8 cellular contexts compared by ENCODE assay signal in the genomic region with DNA sequence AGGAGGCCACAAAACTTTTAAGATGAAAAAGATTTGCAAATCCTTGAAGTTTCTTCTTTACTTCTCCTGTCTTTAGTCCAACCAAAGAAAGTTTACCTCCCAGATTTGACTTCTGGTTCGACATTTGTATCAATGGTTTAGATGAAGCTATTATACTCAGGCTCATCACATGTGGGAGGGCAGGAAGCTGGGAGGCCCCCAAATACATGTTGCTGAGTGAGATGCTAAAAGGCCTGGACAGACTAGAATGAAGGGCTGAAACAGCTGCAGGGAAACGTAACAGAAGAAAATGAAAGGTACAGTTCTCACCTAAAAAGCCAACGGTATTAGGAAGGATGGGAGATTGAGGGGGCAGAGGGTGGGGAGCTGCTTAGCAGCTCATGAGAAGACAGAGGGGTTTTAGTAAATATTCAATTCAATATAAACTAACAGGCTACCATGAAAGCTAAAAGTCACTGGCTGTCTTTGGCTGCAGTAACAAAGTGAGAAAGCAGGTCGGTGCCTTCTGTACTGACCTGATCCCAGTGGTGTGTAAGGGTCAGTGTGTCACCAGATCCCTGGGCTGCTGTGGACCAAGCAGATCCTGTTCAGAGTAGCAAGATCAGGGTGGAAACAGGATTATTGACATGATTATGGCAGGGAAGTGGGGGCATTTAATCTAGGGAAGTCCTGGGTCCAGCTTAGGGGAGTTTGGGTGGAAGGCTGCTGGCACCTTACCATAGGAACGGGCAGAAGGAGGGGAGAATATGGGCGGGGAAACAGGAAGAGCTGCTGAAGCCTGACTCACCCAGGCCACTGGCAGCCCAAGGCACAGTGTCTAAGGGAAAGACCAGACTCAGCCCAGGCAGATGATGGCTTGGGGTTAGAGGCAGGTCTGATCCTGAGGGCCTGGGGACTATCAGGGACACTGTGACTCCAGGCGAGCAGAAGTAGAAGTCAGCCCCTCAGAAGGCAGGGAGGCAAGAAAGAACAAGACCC.
A peak's percentile ranks its signal among the peaks of the same experiment; 100 is the strongest.
DNase-seq lines count a peak whose midpoint lies in the region; ATAC-seq and TF ChIP-seq lines count a peak whose summit lies in the region.

No MANE protein-coding gene starts in this region.

- peaks cover 78% of the 10 kb centered on the region for H3K4me1 Mint-ChIP-seq in neural progenitor cell
- peaks cover 0 to 5% of the 10 kb centered on the region in 2 donors for H3K4me1 Mint-ChIP-seq in immature natural killer cell
- H3K4me1 Mint-ChIP-seq in glutamatergic neuron (ENCODE audit: low read depth, unreplicated experiment) = peaks cover 29% of the 10 kb centered on the region

- H3K27me3 ChIP-seq in Karpas-422 (ENCODE audit: low read length) = no peaks in the 10 kb centered on the region
- peaks cover 17% of the 10 kb centered on the region for H3K27me3 ChIP-seq in brain microvascular endothelial cell (replicated peaks)
- H3K27me3 ChIP-seq in neural progenitor cell = no peaks in the 10 kb centered on the region

- H3K4me3 ChIP-seq in Karpas-422 (ENCODE audit: low read length) (no peak overlapping the region), brain microvascular endothelial cell (ENCODE audit: low read depth, low read length) (no peak overlapping the region), neural progenitor cell (no peak overlapping the region)

- no peaks in the 10 kb centered on the region for H3K36me3 Mint-ChIP-seq in neural progenitor cell
- H3K36me3 Mint-ChIP-seq in immature natural killer cell = no peaks in the 10 kb centered on the region
- no peaks in the 10 kb centered on the region for H3K36me3 Mint-ChIP-seq in glutamatergic neuron (ENCODE audit: unreplicated experiment)

- no peaks in the 10 kb centered on the region for H4K20me1 ChIP-seq in Karpas-422 (ENCODE audit: insufficient read depth, low read depth, low read length)
- peaks cover 6% of the 10 kb centered on the region for H4K20me1 ChIP-seq in neural progenitor cell (ENCODE audit: low read depth)

- peaks cover 3% of the 10 kb centered on the region for H3F3A ChIP-seq in neural progenitor cell (ENCODE audit: low read depth)

- H3K36me3 ChIP-seq in Karpas-422 (ENCODE audit: insufficient read depth, low read length) = no peaks in the 10 kb centered on the region
- H3K36me3 ChIP-seq in brain microvascular endothelial cell (replicated peaks) = no peaks in the 10 kb centered on the region
- no peaks in the 10 kb centered on the region for H3K36me3 ChIP-seq in neural progenitor cell

- H3K9ac ChIP-seq in Karpas-422 (ENCODE audit: low read length) = peak overlapping the region; percentile 15
- H3K9ac ChIP-seq in neural progenitor cell = no peak overlapping the region

- in situ Hi-C loops in brain microvascular endothelial cell (cut with HindIII; ENCODE audit: low pct_ligation_motif_present, low sequenced_read_pairs) = no loop called here

- no peaks in the 10 kb centered on the region for H3K9me2 ChIP-seq in Karpas-422 (replicated peaks; ENCODE audit: insufficient read depth, low read length)

- no peak for ATAC-seq in HG02938 (IDR thresholded peaks at IDR 0.05; ENCODE audit: unreplicated experiment)

- H3K4me1 ChIP-seq in Karpas-422 (ENCODE audit: low read length) (peaks cover 68% of the 10 kb centered on the region), neural progenitor cell (peaks cover 48% of the 10 kb centered on the region)

- peaks cover 9% of the 10 kb centered on the region for H3K27me3 Mint-ChIP-seq in neural progenitor cell (ENCODE audit: insufficient read depth, low read depth)
- peaks cover under 1 to 14% (median 4%) of the 10 kb centered on the region in 3 donors for H3K27me3 Mint-ChIP-seq in immature natural killer cell (ENCODE audit: low read depth in 3 of 3)
- H3K27me3 Mint-ChIP-seq in glutamatergic neuron (ENCODE audit: unreplicated experiment) = peaks cover 7% of the 10 kb centered on the region

- H3K4me3 Mint-ChIP-seq in neural progenitor cell (no peak overlapping the region), immature natural killer cell (no peak overlapping the region), glutamatergic neuron (ENCODE audit: unreplicated experiment) (no peak overlapping the region)

- H3K79me2 ChIP-seq in Karpas-422 (ENCODE audit: low read length) (peaks cover 92% of the 10 kb centered on the region), neural progenitor cell (ENCODE audit: low read depth) (no peaks in the 10 kb centered on the region)

- H3K4me2 ChIP-seq in Karpas-422 (ENCODE audit: low read depth, low read length, poor library complexity, severe bottlenecking) (peak overlapping the region; percentile 4), neural progenitor cell (no peak overlapping the region)

- H3K9me3 Mint-ChIP-seq in neural progenitor cell (no peaks in the 10 kb centered on the region), immature natural killer cell (peaks cover 0 to 5% (median 0%) of the 10 kb centered on the region in 6 donors), glutamatergic neuron (ENCODE audit: unreplicated experiment) (peaks cover 9% of the 10 kb centered on the region)

- H2AFZ ChIP-seq in Karpas-422 (ENCODE audit: low read length) (no peak overlapping the region), neural progenitor cell (replicated peaks) (no peak overlapping the region)

- peak overlapping the region; percentile 40 for H3K27ac Mint-ChIP-seq in neural progenitor cell
- peak overlapping the region in 1 of 6 donors; percentile 1 for H3K27ac Mint-ChIP-seq in immature natural killer cell
- H3K27ac Mint-ChIP-seq in glutamatergic neuron (ENCODE audit: unreplicated experiment) = no peak overlapping the region

- peak; percentile 71 for DNase-seq in ELR (ENCODE audit: low read depth)
- no peak for DNase-seq in Karpas-422
- peak; percentile 49 for DNase-seq in brain microvascular endothelial cell
- no peak for DNase-seq in neural progenitor cell (ENCODE audit: low spot score)
- no peak for DNase-seq in NCI-H1092 treated with DMSO at 0.1 percent for 48 hours (lab: John Stamatoyannopoulos, UW)
- DNase-seq in immature natural killer cell = no peak
- DNase-seq in glutamatergic neuron = no peak

- H3K27ac ChIP-seq in Karpas-422 (ENCODE audit: low read length) = peak overlapping the region; percentile 66
- H3K27ac ChIP-seq in brain microvascular endothelial cell = no peak overlapping the region
- no peak overlapping the region for H3K27ac ChIP-seq in neural progenitor cell

- H3K9me3 ChIP-seq in Karpas-422 (ENCODE audit: low read length) = no peaks in the 10 kb centered on the region
- no peaks in the 10 kb centered on the region for H3K9me3 ChIP-seq in neural progenitor cell (ENCODE audit: low read depth)

- TF ChIP-seq CTCF in brain microvascular endothelial cell (IDR thresholded peaks at IDR 0.05; ENCODE audit: low read depth, low read length, missing control alignments) (no peak), neural progenitor cell (IDR thresholded peaks at IDR 0.05) (no peak), glutamatergic neuron (IDR thresholded peaks at IDR 0.05; ENCODE audit: partially characterized antibody, unreplicated experiment) (no peak)

Comparison
In these comparisons a context has a peak if more than half of its experiments do, and no peak if none do; other contexts are left out.
1. DNase-seq: peak in ELR (single experiment) and brain microvascular endothelial cell (single experiment); none in Karpas-422 (single experiment), neural progenitor cell (single experiment), NCI-H1092 treated with DMSO at 0.1 percent for 48 hours (single experiment), immature natural killer cell (0 of 3) and glutamatergic neuron (single experiment).